9 cellular contexts compared by ENCODE assay signal in the genomic region with DNA sequence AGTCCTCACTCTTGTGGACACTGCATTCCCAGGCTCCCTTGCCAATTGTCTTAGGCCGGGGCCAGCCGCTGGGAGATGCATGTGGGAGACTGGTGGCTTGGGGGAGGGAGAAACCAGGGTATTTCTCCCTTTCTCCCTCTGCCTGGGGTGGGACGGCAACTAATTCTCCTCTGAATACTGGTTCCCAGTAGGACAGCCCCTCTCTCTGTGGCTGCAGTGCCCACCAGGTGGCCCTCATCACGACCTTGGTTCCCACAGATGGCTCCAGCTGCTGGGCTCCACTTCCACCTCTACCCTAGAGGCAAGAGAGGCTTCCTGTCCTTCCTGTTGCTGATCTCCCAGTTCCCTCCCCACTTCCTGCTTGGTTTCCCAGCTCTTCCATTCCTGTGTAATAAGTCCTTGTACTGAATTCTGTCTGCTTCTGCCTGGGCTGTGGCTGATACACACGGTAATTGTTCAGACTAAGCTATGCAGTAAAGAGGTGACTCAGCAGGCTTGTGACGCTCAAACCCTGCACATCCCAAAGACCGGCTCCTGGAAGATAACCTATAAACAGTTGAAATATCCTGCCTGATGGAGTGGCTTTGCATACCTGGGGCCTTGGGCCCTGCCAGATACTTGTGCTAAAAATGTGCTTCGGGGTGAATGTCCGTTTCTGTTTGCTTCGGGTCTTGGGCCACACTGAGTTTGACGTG. TPM values are rescaled to one million over a fixed set of nuclear protein-coding genes. Genes with fewer than 3 reads are reported as not detected.
DNase-seq lines count a peak whose midpoint lies in the region; ATAC-seq, FAIRE-seq and TF ChIP-seq lines count a peak whose summit lies in the region.
"Had no signal": no experiment of that assay in that cellular context is flagged by ENCODE, and none has a peak within 500 bp of the region (broad histone marks: within the 10 kb centered on the region; RNA-seq: fewer than 3 reads in every experiment).

No MANE protein-coding gene starts in this region.

- H3K9ac ChIP-seq in iPS-20b (ENCODE audit: low read depth, low read length), result peak overlapping the region; percentile 34; the same call in 1 of the 2 replicates

- POLR2A ChIA-PET in MCF 10A (lab: Yijun Ruan, JAX), result interaction anchor here (0.6 to 6.2 kb wide), 10 partner anchors 10 to 69 kb away, joined by 3 to 67 read pairs (median 6); a partner anchor contains a TSS

- no peak for TF ChIP-seq POLR2A in breast epithelium (IDR thresholded peaks at IDR 0.05)

- ATAC-seq in GM18867 (IDR thresholded peaks at IDR 0.05; ENCODE audit: unreplicated experiment), result no peak

- FAIRE-seq in urothelium cell line (lab: Jason Lieb, UNC) (no peak), GM19239 (lab: Jason Lieb, UNC) (no peak)

- H3K4me3 Mint-ChIP-seq in MCF 10A (ENCODE audit: unreplicated experiment), result peak overlapping the region; percentile 8

- H3K4me1 ChIP-seq in breast epithelium (peaks cover 0 to 3% of the 10 kb centered on the region in 2 donors), iPS-20b (ENCODE audit: insufficient read depth, low read length) (peaks cover 10% of the 10 kb centered on the region)

- peak overlapping the region in 1 of 2 donors; percentile 58 for H3K27ac ChIP-seq in breast epithelium
- H3K27ac ChIP-seq in iPS-20b (ENCODE audit: low read length), result peak overlapping the region; percentile 13

- H3K36me3 ChIP-seq in breast epithelium (no peaks in the 10 kb centered on the region), iPS-20b (ENCODE audit: insufficient read depth, low read depth, low read length) (no peaks in the 10 kb centered on the region)

- peaks cover 19% of the 10 kb centered on the region for H3K36me3 Mint-ChIP-seq in MCF 10A (ENCODE audit: insufficient read depth, unreplicated experiment)

- no peaks in the 10 kb centered on the region for H3K27me3 Mint-ChIP-seq in MCF 10A (ENCODE audit: insufficient read depth, unreplicated experiment)

- CTCF ChIA-PET in MCF 10A (lab: Yijun Ruan, JAX), result interaction anchor here (0.7 to 1.8 kb wide), 5 partner anchors 16 to 175 kb away, joined by 3 to 14 read pairs (median 4); a partner anchor contains a TSS

- TF ChIP-seq CTCF in MCF 10A (IDR thresholded peaks at IDR 0.05; ENCODE audit: unreplicated experiment) (no peak), breast epithelium (IDR thresholded peaks at IDR 0.05) (no peak)

- intact Hi-C loops in MCF 10A (cut with micrococcal nuclease), result no loop called here
- intact Hi-C loops in breast epithelium (cut with DNase I; ENCODE audit: low total_unique reads), result no loop called here

- H3K27ac Mint-ChIP-seq in MCF 10A (ENCODE audit: low read depth, unreplicated experiment), result peak overlapping the region; percentile 88

- DNase-seq in MCF 10A (ENCODE audit: unreplicated experiment) (peak; percentile 62), breast epithelium (ENCODE audit: low spot score in 2 of 2) (no peak), UCSD-AML1 (lab: John Stamatoyannopoulos, UW; ENCODE audit: unreplicated experiment) (peak; percentile 46), urothelium cell line (ENCODE audit: low spot score) (peak; percentile 48), GM19239 (ENCODE audit: insufficient read length, low spot score) (no peak), NCI-H446 treated with DMSO at 0.1 percent for 48 hours (lab: John Stamatoyannopoulos, UW) (no peak)
- DNase-seq: stimulated activated CD4-positive, alpha-beta T cell treated with anti-CD3 and anti-CD28 coated beads, Interleukin-1b, Interleukin-23, amount 100 ng/mL, for 48 hours had no signal

- H3K4me3 ChIP-seq in breast epithelium (no peak overlapping the region), iPS-20b (ENCODE audit: low read length) (peak overlapping the region; percentile 44; the same call in 1 of the 2 replicates)

- H3K9me3 ChIP-seq in breast epithelium (no peaks in the 10 kb centered on the region), iPS-20b (ENCODE audit: insufficient read depth, low read depth, low read length) (no peaks in the 10 kb centered on the region)

- no peaks in the 10 kb centered on the region for H3K27me3 ChIP-seq in breast epithelium
- H3K27me3 ChIP-seq in iPS-20b (ENCODE audit: insufficient read depth, low read length), result no peaks in the 10 kb centered on the region

- H3K9me3 Mint-ChIP-seq in MCF 10A (ENCODE audit: unreplicated experiment), result no peaks in the 10 kb centered on the region

- peaks cover 36% of the 10 kb centered on the region for H3K4me1 Mint-ChIP-seq in MCF 10A (ENCODE audit: insufficient read depth, unreplicated experiment)

- no TSS peak for BruUV-seq in MCF 10A (replicated peaks; lab: Mats Ljungman, UMichigan)

RNA-seq across cellular contexts. Expression of a gene that starts 20.4 kb away (rescaled TPM):
- total RNA-seq in MCF 10A (2022) (225 and 298 TPM in 2 replicates), breast epithelium (100 to 1,000 TPM in 2 of 3 donors, 10 to 100 TPM in 1; 82.6 to 121 (median 102) TPM)

RNA-seq across cellular contexts. Expression of a gene that starts 45.3 kb away (rescaled TPM):
- total RNA-seq in MCF 10A (2022) (519 and 557 TPM in 2 replicates), breast epithelium (100 to 1,000 TPM; 384 to 521 (median 495) TPM)

RNA-seq across cellular contexts. Expression of a gene that starts 49.6 kb away (rescaled TPM):
- total RNA-seq in MCF 10A (2022), result 29.4 and 42.8 TPM in 2 replicates
- 10 to 100 TPM; 32.3 to 40.5 (median 32.8) TPM for total RNA-seq in breast epithelium

Comparison
In these comparisons a context has a peak if more than half of its experiments do, and no peak if none do; other contexts are left out.
1. DNase-seq: peak in MCF 10A (single experiment), UCSD-AML1 (single experiment) and urothelium cell line (single experiment); none in breast epithelium (0 of 2), GM19239 (single experiment) and NCI-H446 treated with DMSO at 0.1 percent for 48 hours (single experiment).